ENCODE assay signal across 17 cellular contexts in the genomic region with DNA sequence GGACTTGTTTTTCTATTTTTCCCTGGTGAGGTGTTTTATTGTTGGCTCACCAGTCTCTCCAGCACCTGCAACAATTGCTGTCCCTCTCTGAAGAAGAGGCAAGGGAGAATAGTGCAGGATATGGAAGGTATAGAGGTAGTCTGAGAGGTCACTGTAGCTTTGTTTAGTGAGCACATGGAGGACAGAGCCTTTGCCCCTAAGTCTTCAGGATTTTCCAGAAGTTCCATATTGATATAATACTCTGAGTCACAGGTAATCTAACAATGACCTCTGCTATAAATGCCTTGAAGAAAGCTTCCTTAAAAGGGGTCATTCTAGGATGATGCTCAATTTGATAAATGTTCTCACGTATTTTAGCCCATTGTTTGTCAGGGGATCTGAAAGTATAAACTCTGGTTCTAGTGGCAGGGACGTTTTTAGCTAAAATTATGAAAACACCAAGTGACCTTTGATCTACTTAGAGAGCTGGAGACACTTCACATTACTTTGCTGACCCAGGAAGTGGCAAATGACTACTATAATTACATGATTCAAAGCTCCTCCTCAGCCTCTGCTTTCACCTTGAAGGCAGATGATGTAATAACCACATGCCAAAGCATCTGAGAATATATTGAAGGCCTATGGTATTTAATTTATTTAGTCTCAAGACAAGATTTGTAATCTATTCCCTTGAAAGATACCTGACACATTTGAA.
DNase-seq lines count a peak whose midpoint lies in the region; ATAC-seq, FAIRE-seq and TF ChIP-seq lines count a peak whose summit lies in the region.
"Had no signal": no experiment of that assay in that cellular context is flagged by ENCODE, and none has a peak within 500 bp of the region (broad histone marks: within the 10 kb centered on the region; RNA-seq: fewer than 3 reads in every experiment).

No MANE protein-coding gene starts in this region.

- no peaks in the 10 kb centered on the region for H3K36me3 Mint-ChIP-seq in astrocyte (ENCODE audit: low read depth, unreplicated experiment)
- H3K36me3 Mint-ChIP-seq: mesothelial cell of epicardium had no signal

- no peaks in the 10 kb centered on the region for H3K79me2 ChIP-seq in astrocyte (ENCODE audit: insufficient read depth, low read length)

- no peaks in the 10 kb centered on the region for H3K9me3 ChIP-seq in astrocyte (ENCODE audit: insufficient read depth, low read depth, low read length)
- H3K9me3 ChIP-seq: MG63, ovary, suprapubic skin had no signal

- no peak for FAIRE-seq in astrocyte (lab: Jason Lieb, UNC)

- peak overlapping the region; percentile 48 for H3K27ac Mint-ChIP-seq in astrocyte (ENCODE audit: unreplicated experiment)
- H3K27ac Mint-ChIP-seq: activated T-helper 1 cell treated with anti-CD3 and anti-CD28 coated beads, Interleukin-12 subunit alpha, Interleukin-12 subunit beta, Interleukin-2, Interleukin-4 antibody, amounts not matched to agents 30 ng/mL and 10 ng/mL and 1 ng/mL, durations not matched to agents 14 hours and 24 hours and 36 hours; dendritic cell treated with granulocyte-macrophage colony-stimulating factor and Interleukin-4, amounts not matched to agents 40 ng/mL and 50 ng/mL, for 4 days; mesothelial cell of epicardium; T-helper 2 cell treated with Interferon-gamma antibody and Interleukin-4, amounts not matched to agents 5 μg/mL and 100 μg/mL, for 36 hours had no signal

- H4K20me1 ChIP-seq in astrocyte (ENCODE audit: insufficient read depth, low read length): no peaks in the 10 kb centered on the region

- no peaks in the 10 kb centered on the region for H3K27me3 ChIP-seq in astrocyte (ENCODE audit: insufficient read depth, low read length)
- H3K27me3 ChIP-seq: MG63, ovary, suprapubic skin had no signal

- no peak overlapping the region for H3K27ac ChIP-seq in astrocyte (ENCODE audit: low read depth, low read length)
- H3K27ac ChIP-seq: ovary, suprapubic skin had no signal

- H3K4me3 ChIP-seq in astrocyte (ENCODE audit: insufficient read depth, low read depth, low read length): no peak overlapping the region
- H3K4me3 ChIP-seq: MG63, ovary, suprapubic skin had no signal

- TF ChIP-seq CTCF in astrocyte (IDR thresholded peaks at IDR 0.05; ENCODE audit: insufficient read depth, low read depth, low read length): no peak

- peaks cover 8% of the 10 kb centered on the region for H3K4me1 Mint-ChIP-seq in astrocyte (ENCODE audit: low read depth, unreplicated experiment)

- DNase-seq in LHCN-M2 (ENCODE audit: low read depth): peak; percentile 34
- DNase-seq in astrocyte (ENCODE audit: low read depth): peak; percentile 25
- DNase-seq in renal cortical epithelial cell (ENCODE audit: low read depth): peak; percentile 42
- DNase-seq in cerebellar nuclear complex (lab: John Stamatoyannopoulos, UW): no peak
- DNase-seq in midbrain (lab: John Stamatoyannopoulos, UW): no peak
- DNase-seq: activated CD4-positive, alpha-beta T cell treated with anti-CD3 and anti-CD28 coated beads, Interleukin-2, amount 50 U/mL, for 4 hours; MG63; NCI-H345; ovary; RPMI8226 had no signal

- no peaks in the 10 kb centered on the region for H3K27me3 Mint-ChIP-seq in astrocyte (ENCODE audit: low read depth, unreplicated experiment)
- H3K27me3 Mint-ChIP-seq: dendritic cell treated with granulocyte-macrophage colony-stimulating factor and Interleukin-4, amounts not matched to agents 40 ng/mL and 50 ng/mL, for 4 days had no signal

- H3K4me2 ChIP-seq in astrocyte (ENCODE audit: low read length): no peak overlapping the region

- no peaks in the 10 kb centered on the region for H3K4me1 ChIP-seq in astrocyte (ENCODE audit: insufficient read depth, low read length)
- H3K4me1 ChIP-seq: suprapubic skin had no signal

- H3K36me3 ChIP-seq in astrocyte (ENCODE audit: insufficient read depth, low read length): no peaks in the 10 kb centered on the region
- H3K36me3 ChIP-seq: MG63, ovary, suprapubic skin had no signal

- no peak overlapping the region for H3K4me3 Mint-ChIP-seq in astrocyte (ENCODE audit: unreplicated experiment)
- H3K4me3 Mint-ChIP-seq: activated T-helper 1 cell treated with anti-CD3 and anti-CD28 coated beads, Interleukin-12 subunit alpha, Interleukin-12 subunit beta, Interleukin-2, Interleukin-4 antibody, amounts not matched to agents 30 ng/mL and 10 ng/mL and 1 ng/mL, durations not matched to agents 14 hours and 24 hours and 36 hours; dendritic cell treated with granulocyte-macrophage colony-stimulating factor and Interleukin-4, amounts not matched to agents 40 ng/mL and 50 ng/mL, for 4 days; mesothelial cell of epicardium; T-helper 2 cell treated with Interferon-gamma antibody and Interleukin-4, amounts not matched to agents 5 μg/mL and 100 μg/mL, for 36 hours had no signal

- ATAC-seq in GM19023 (IDR thresholded peaks at IDR 0.05; ENCODE audit: unreplicated experiment) (peak; percentile 55), HG03521 (IDR thresholded peaks at IDR 0.05; ENCODE audit: unreplicated experiment) (no peak)

- no peak overlapping the region for H2AFZ ChIP-seq in astrocyte (ENCODE audit: low read depth, low read length)

- H3K9ac ChIP-seq in astrocyte (ENCODE audit: low read length): no peak overlapping the region

- no peaks in the 10 kb centered on the region for H3K9me3 Mint-ChIP-seq in astrocyte (ENCODE audit: unreplicated experiment)
- H3K9me3 Mint-ChIP-seq: activated T-helper 1 cell treated with anti-CD3 and anti-CD28 coated beads, Interleukin-12 subunit alpha, Interleukin-12 subunit beta, Interleukin-2, Interleukin-4 antibody, amounts not matched to agents 30 ng/mL and 10 ng/mL and 1 ng/mL, durations not matched to agents 14 hours and 24 hours and 36 hours; mesothelial cell of epicardium had no signal

Comparison
In these comparisons a context has a peak if more than half of its experiments do, and no peak if none do; other contexts are left out.
1. DNase-seq: peak in LHCN-M2 (single experiment), astrocyte (single experiment) and renal cortical epithelial cell (single experiment); none in cerebellar nuclear complex (0 of 2) and midbrain (single experiment).